Comparison of ENCODE assay signal across 21 cellular contexts in the genomic region with DNA sequence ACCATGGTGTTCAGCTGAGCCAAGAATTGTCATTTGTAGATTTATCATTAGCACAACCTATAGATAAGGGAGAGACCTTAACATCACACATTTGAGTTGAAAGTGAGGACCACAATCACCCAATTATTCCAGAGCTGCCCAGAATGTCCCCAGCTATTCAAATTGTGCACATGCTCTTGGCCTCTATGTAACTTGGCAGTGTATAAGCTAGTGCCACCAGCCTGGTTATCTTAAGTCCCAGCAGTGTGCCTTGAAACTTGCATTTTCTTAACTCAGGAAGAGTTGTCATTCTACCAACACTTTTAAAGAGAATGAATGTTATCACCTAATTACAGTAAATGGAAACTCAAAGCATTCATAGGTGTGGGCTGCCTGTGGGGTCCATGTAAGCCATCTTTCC.
DNase-seq lines count a peak whose midpoint lies in the region; ATAC-seq, FAIRE-seq and TF ChIP-seq lines count a peak whose summit lies in the region.
"Had no signal": no experiment of that assay in that cellular context is flagged by ENCODE, and none has a peak within 500 bp of the region (broad histone marks: within the 10 kb centered on the region; RNA-seq: fewer than 3 reads in every experiment).

No MANE protein-coding gene starts in this region.

- H3K18ac ChIP-seq in mesendoderm (ENCODE audit: low read length): no peak overlapping the region

- H3K79me1 ChIP-seq in mesendoderm (ENCODE audit: low read length): no peaks in the 10 kb centered on the region

- H3K4me2 ChIP-seq in mesendoderm (ENCODE audit: low read length): no peak overlapping the region
- H3K4me2 ChIP-seq: A549; BLaER1 treated with 17β-estradiol and CSF1 and Interleukin-3, amounts not matched to agents 10 nM and 100 nM had no signal

- no peak for ATAC-seq in HG03135 (IDR thresholded peaks at IDR 0.05; ENCODE audit: unreplicated experiment)
- ATAC-seq: A549; CD8-positive, alpha-beta T cell had no signal

- no peak overlapping the region for H4K8ac ChIP-seq in mesendoderm (ENCODE audit: low read depth, low read length)

- H3K79me2 ChIP-seq in mesendoderm (ENCODE audit: control insufficient read depth, insufficient read depth, low read length): no peaks in the 10 kb centered on the region

- no peak overlapping the region for H2BK5ac ChIP-seq in mesendoderm (ENCODE audit: low read length)

- H2BK120ac ChIP-seq in mesendoderm (ENCODE audit: low read depth, low read length): no peak overlapping the region

- no peak overlapping the region for H4K5ac ChIP-seq in mesendoderm (ENCODE audit: low read length)

- peak; percentile 5 for FAIRE-seq in GM12891 (lab: Jason Lieb, UNC)
- FAIRE-seq: A549, D721Med, G401.6, GM12892, GM18507 had no signal

- H3K4ac ChIP-seq in mesendoderm (ENCODE audit: low read depth, low read length): no peak overlapping the region

- TF ChIP-seq POLR2A in GM12891 (IDR thresholded peaks at IDR 0.05; ENCODE audit: low read depth, low read length): no peak
- no peak for TF ChIP-seq POLR2A in lower leg skin (IDR thresholded peaks at IDR 0.05)

- H3K9ac ChIP-seq in mesendoderm (ENCODE audit: low read length): no peak overlapping the region
- H3K9ac ChIP-seq: BLaER1 treated with 17β-estradiol and CSF1 and Interleukin-3, amounts not matched to agents 10 nM and 100 nM had no signal

- no peak for TF ChIP-seq CTCF in lower leg skin (IDR thresholded peaks at IDR 0.05)

- H3K27ac ChIP-seq in SJCRH30: peak overlapping the region; percentile 72
- H3K27ac ChIP-seq in mesendoderm (ENCODE audit: low read depth, low read length): no peak overlapping the region
- H3K27ac ChIP-seq: 22Rv1; A549; BLaER1 treated with 17β-estradiol and CSF1 and Interleukin-3, amounts not matched to agents 10 nM and 100 nM; C4-2B had no signal

- peaks cover 63% of the 10 kb centered on the region for H3K4me1 ChIP-seq in SJCRH30
- H3K4me1 ChIP-seq in mesendoderm (ENCODE audit: control insufficient read depth, low read depth, low read length): peaks cover 7% of the 10 kb centered on the region
- H3K4me1 ChIP-seq: A549; BLaER1 treated with 17β-estradiol and CSF1 and Interleukin-3, amounts not matched to agents 10 nM and 100 nM; Caco-2 had no signal

- H3K4me3 ChIP-seq in SJCRH30 (no peak overlapping the region), mesendoderm (ENCODE audit: low read length) (no peak overlapping the region), lower leg skin (ENCODE audit: low read depth, poor library complexity, severe bottlenecking) (no peak overlapping the region)
- H3K4me3 ChIP-seq: A549; BLaER1 treated with 17β-estradiol and CSF1 and Interleukin-3, amounts not matched to agents 10 nM and 100 nM had no signal

- H2AK5ac ChIP-seq in mesendoderm (ENCODE audit: low read length): no peak overlapping the region

- H2BK15ac ChIP-seq in mesendoderm (replicated peaks; ENCODE audit: low read depth): no peak overlapping the region

- intact Hi-C loops in lower leg skin (cut with DNase I; ENCODE audit: low total_unique reads): no loop called here

- no peak overlapping the region for H3K23ac ChIP-seq in mesendoderm (ENCODE audit: low read length)

- H3K9me3 ChIP-seq in SJCRH30 (replicated peaks): no peaks in the 10 kb centered on the region
- H3K9me3 ChIP-seq: A549; BLaER1 treated with 17β-estradiol and CSF1 and Interleukin-3, amounts not matched to agents 10 nM and 100 nM; Caco-2 had no signal

- no peaks in the 10 kb centered on the region for H3K27me3 ChIP-seq in SJCRH30
- H3K27me3 ChIP-seq in mesendoderm (ENCODE audit: insufficient read depth, low read length, poor library complexity): no peaks in the 10 kb centered on the region
- H3K27me3 ChIP-seq: BLaER1 treated with 17β-estradiol and CSF1 and Interleukin-3, amounts not matched to agents 10 nM and 100 nM had no signal

- no peak overlapping the region for H3K56ac ChIP-seq in mesendoderm (ENCODE audit: low read length)

- DNase-seq in GM12891 (ENCODE audit: insufficient read length, low spot score) (no peak), SJCRH30 (no peak), mesendoderm (peak; percentile 64), lower leg skin (ENCODE audit: low spot score in 2 of 2) (no peak)
- no peak for DNase-seq in stimulated activated CD4-positive, alpha-beta T cell treated with anti-CD3 and anti-CD28 coated beads, Interleukin-4, amount 100 ng/mL, for 24 hours
- DNase-seq: AML-193; Caco-2; Calu3; CD4-positive, alpha-beta T cell; CD8-positive, alpha-beta T cell; DMS79 treated with DMSO at 0.1 percent for 48 hours; GF-D8 had no signal

- H3K36me3 ChIP-seq in SJCRH30 (no peaks in the 10 kb centered on the region), mesendoderm (ENCODE audit: control insufficient read depth, insufficient read depth, low read length) (no peaks in the 10 kb centered on the region)
- H3K36me3 ChIP-seq: BLaER1 treated with 17β-estradiol and CSF1 and Interleukin-3, amounts not matched to agents 10 nM and 100 nM had no signal

TF ChIP-seq in GM12891, 5 proteins besides CTCF, POLR2A, EP300 and RAD21:
- TF ChIP-seq TAF1 (IDR thresholded peaks at IDR 0.05; ENCODE audit: low read depth, low read length) (no peak), SPI1 (IDR thresholded peaks at IDR 0.05; ENCODE audit: low read depth, low read length) (no peak), POU2F2 (IDR thresholded peaks at IDR 0.05; ENCODE audit: low read depth, low read length) (no peak), PAX5 (IDR thresholded peaks at IDR 0.05; ENCODE audit: insufficient read depth, low read length, severe bottlenecking) (no peak), POLR2AphosphoS5 (IDR thresholded peaks at IDR 0.05; ENCODE audit: low read depth, low read length) (no peak)
